9 cellular contexts compared by ENCODE assay signal in the genomic region with DNA sequence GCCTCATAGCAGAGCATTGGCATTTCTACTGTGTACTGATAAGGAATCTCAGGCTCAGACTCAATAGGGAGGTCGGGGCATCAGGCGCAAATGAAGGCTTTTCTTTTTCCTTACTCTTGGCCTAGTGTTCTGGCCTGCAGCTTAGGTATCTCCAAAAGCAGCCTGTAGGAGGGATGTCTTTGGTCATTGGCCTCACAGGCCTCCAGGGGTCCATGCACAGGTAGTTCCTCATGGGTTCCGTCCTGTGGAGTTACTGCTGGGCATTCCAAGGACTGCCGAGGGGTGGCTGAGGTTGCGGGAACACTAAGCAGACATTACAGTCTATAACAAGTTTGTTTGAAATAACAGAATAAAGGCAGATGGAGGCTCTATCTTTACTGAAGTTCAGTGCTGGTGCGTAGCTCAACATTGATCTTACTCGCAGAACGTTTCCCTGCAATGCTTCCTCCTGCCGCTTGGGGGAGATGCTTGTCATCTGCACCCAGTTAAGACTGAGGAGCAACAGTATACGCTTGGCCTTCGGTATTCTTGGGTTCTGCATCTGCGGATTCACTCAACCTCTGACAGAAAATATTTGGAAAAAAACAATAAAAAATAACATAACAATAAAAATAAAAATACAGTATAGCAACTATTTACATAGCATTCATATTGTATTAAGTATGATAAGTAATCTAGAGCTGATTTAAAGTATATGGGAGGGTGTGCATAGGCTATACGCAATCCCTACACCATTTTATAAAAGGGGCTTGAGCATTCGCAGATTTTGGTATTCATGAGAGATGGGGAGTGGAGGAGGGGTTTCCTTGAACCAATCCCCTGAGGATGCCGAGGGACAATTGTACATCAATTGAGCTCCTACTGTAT. TPM values are rescaled to one million over a fixed set of nuclear protein-coding genes. Genes with fewer than 3 reads are reported as not detected.
DNase-seq lines count a peak whose midpoint lies in the region; ATAC-seq and TF ChIP-seq lines count a peak whose summit lies in the region.
"Had no signal": no experiment of that assay in that cellular context is flagged by ENCODE, and none has a peak within 500 bp of the region (broad histone marks: within the 10 kb centered on the region; RNA-seq: fewer than 3 reads in every experiment).

No MANE protein-coding gene starts in this region.

- no peaks in the 10 kb centered on the region for H3K36me3 Mint-ChIP-seq in HFFc6 (ENCODE audit: low read depth)
- no peaks in the 10 kb centered on the region for H3K36me3 Mint-ChIP-seq in stimulated activated effector memory CD8-positive, alpha-beta T cell treated with anti-CD3 and anti-CD28 coated beads, Interleukin-12 subunit alpha, Interleukin-12 subunit beta, amount 100 ng/mL, for 72 hours

- no peaks in the 10 kb centered on the region for H3K27me3 ChIP-seq in NT2/D1 (ENCODE audit: insufficient read depth, insufficient read length)

- no peaks in the 10 kb centered on the region for H3K36me3 ChIP-seq in NT2/D1 (ENCODE audit: insufficient read depth, insufficient read length, low read length)

- DNase-seq in GM04503 (ENCODE audit: low read depth) (peak; percentile 0), HFFc6 (peak; percentile 18), NT2/D1 (ENCODE audit: low read depth, low spot score) (peak; percentile 25), iPS-NIHi11 (ENCODE audit: low spot score) (peak; percentile 81)
- peak; percentile 33 for DNase-seq in activated naive CD4-positive, alpha-beta T cell treated with Interleukin-2 at 50 U/mL for 16 hours
- DNase-seq in stimulated activated effector memory CD8-positive, alpha-beta T cell treated with anti-CD3 and anti-CD28 coated beads, Interleukin-12 subunit alpha, Interleukin-12 subunit beta, amount 100 ng/mL, for 72 hours (ENCODE audit: low spot score in 2 of 2) = peak; percentile 15 to 55

- H3K9ac ChIP-seq in NT2/D1 (ENCODE audit: insufficient read length, low read depth) = no peak overlapping the region

- H3K27me3 Mint-ChIP-seq in HFFc6 (ENCODE audit: insufficient read depth) = peaks cover 9% of the 10 kb centered on the region
- H3K27me3 Mint-ChIP-seq: activated naive CD4-positive, alpha-beta T cell treated with anti-CD3 and anti-CD28 coated beads, Interleukin-2, amount 50 U/mL, for 24 hours had no signal

- ATAC-seq in stimulated activated effector memory CD8-positive, alpha-beta T cell treated with anti-CD3 and anti-CD28 coated beads, Interleukin-12 subunit alpha, Interleukin-12 subunit beta, amount 100 ng/mL, for 72 hours = peak; percentile 76
- ATAC-seq in GM21390 (IDR thresholded peaks at IDR 0.05; ENCODE audit: unreplicated experiment) = no peak
- ATAC-seq in GM21360 (IDR thresholded peaks at IDR 0.05; ENCODE audit: unreplicated experiment) = no peak

- H3K4me3 ChIP-seq in NT2/D1 (ENCODE audit: insufficient read length, low read depth) = no peak overlapping the region

- TF ChIP-seq CTCF in HFFc6 (IDR thresholded peaks at IDR 0.05) = peak; percentile 81

- H3K4me1 Mint-ChIP-seq in HFFc6 (ENCODE audit: low read depth) = no peaks in the 10 kb centered on the region
- no peaks in the 10 kb centered on the region for H3K4me1 Mint-ChIP-seq in stimulated activated effector memory CD8-positive, alpha-beta T cell treated with anti-CD3 and anti-CD28 coated beads, Interleukin-12 subunit alpha, Interleukin-12 subunit beta, amount 100 ng/mL, for 72 hours
- H3K4me1 Mint-ChIP-seq: activated naive CD4-positive, alpha-beta T cell treated with anti-CD3 and anti-CD28 coated beads, Interleukin-2, amount 50 U/mL, for 24 hours had no signal

- H3K9me3 ChIP-seq in NT2/D1 (ENCODE audit: insufficient read depth, low read length) = no peaks in the 10 kb centered on the region

- H3K27ac Mint-ChIP-seq in HFFc6 = no peak overlapping the region
- H3K27ac Mint-ChIP-seq in stimulated activated effector memory CD8-positive, alpha-beta T cell treated with anti-CD3 and anti-CD28 coated beads, Interleukin-12 subunit alpha, Interleukin-12 subunit beta, amount 100 ng/mL, for 72 hours = no peak overlapping the region
- H3K27ac Mint-ChIP-seq: activated naive CD4-positive, alpha-beta T cell treated with anti-CD3 and anti-CD28 coated beads, Interleukin-2, amount 50 U/mL, for 24 hours had no signal

- H3K9me3 Mint-ChIP-seq in HFFc6 = no peaks in the 10 kb centered on the region
- H3K9me3 Mint-ChIP-seq in stimulated activated effector memory CD8-positive, alpha-beta T cell treated with anti-CD3 and anti-CD28 coated beads, Interleukin-12 subunit alpha, Interleukin-12 subunit beta, amount 100 ng/mL, for 72 hours = no peaks in the 10 kb centered on the region
- H3K9me3 Mint-ChIP-seq: activated naive CD4-positive, alpha-beta T cell treated with anti-CD3 and anti-CD28 coated beads, Interleukin-2, amount 50 U/mL, for 24 hours had no signal

- H3K4me1 ChIP-seq in NT2/D1 (ENCODE audit: insufficient read depth, insufficient read length) = no peaks in the 10 kb centered on the region

- H3K4me3 Mint-ChIP-seq in HFFc6 = no peak overlapping the region
- no peak overlapping the region for H3K4me3 Mint-ChIP-seq in stimulated activated effector memory CD8-positive, alpha-beta T cell treated with anti-CD3 and anti-CD28 coated beads, Interleukin-12 subunit alpha, Interleukin-12 subunit beta, amount 100 ng/mL, for 72 hours
- H3K4me3 Mint-ChIP-seq: activated naive CD4-positive, alpha-beta T cell treated with anti-CD3 and anti-CD28 coated beads, Interleukin-2, amount 50 U/mL, for 24 hours had no signal

RNA-seq across cellular contexts. Expression of a gene that starts 58.9 kb away (rescaled TPM):
- total RNA-seq in HFFc6 (2021; fragmentation: NEBNext Ultra II Directional; extraction: Animal tissue kit (Norgen Biotek cat#: 25700)) = not detected

Comparison
In these comparisons a context has a peak if more than half of its experiments do, and no peak if none do; other contexts are left out.
1. DNase-seq: peak in every context shown above with its lines; median percentile 81 in iPS-NIHi11; 35 in stimulated activated effector memory CD8-positive, alpha-beta T cell treated with anti-CD3 and anti-CD28 coated beads, Interleukin-12 subunit alpha, Interleukin-12 subunit beta, amount 100 ng/mL, for 72 hours; 33 in activated naive CD4-positive, alpha-beta T cell treated with Interleukin-2 at 50 U/mL for 16 hours; 25 in NT2/D1; 18 in HFFc6; 0 in GM04503.